In the genomic region with DNA sequence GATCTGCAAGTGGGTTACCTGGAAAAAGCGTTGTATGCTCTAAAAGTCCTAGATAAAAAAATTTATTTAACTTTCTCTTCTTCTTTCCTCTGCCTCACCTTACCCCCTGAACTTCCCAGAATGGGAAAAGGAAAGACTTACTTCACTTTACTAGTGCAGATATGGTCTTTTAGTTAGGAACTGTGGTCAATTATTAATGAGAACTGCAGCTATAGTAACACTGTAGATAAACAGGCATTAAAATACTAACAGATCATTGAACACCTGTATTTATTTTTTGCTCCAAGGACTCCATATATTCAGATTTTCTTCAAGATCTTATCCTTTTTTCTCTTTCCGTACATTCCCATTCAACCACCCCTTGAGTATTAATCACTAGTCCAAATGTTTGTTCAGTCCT, we compare ENCODE assay signal across 34 cellular contexts. TPM values are rescaled to one million over a fixed set of nuclear protein-coding genes. Genes with fewer than 3 reads are reported as not detected.
"Had no signal": no experiment of that assay in that cellular context is flagged by ENCODE, and none has a peak within 500 bp of the region (broad histone marks: within the 10 kb centered on the region; RNA-seq: fewer than 3 reads in every experiment).

No MANE protein-coding gene starts in this region.

- H3K9me3 ChIP-seq: adrenal gland, body of pancreas, gastrocnemius medialis had no signal

- FAIRE-seq: colon had no signal

- H3K4me1 ChIP-seq: adrenal gland had no signal

- DNase-seq: activated CD4-positive, alpha-beta memory T cell treated with anti-CD3 and anti-CD28 coated beads for 36 hours; activated CD4-positive, alpha-beta T cell treated with anti-CD3 and anti-CD28 coated beads for 36 hours; activated CD4-positive, alpha-beta T cell treated with anti-CD3 and anti-CD28 coated beads, Interleukin-2, amount 10 ng/mL, durations not matched to agents 24 days and 14 days; activated CD4-positive, CD25-positive, alpha-beta regulatory T cell; activated CD4-positive, CD25-positive, alpha-beta regulatory T cell treated with anti-CD3 and anti-CD28 coated beads, Interleukin-2, amount 50 U/mL, for 72 hours; activated CD8-positive, alpha-beta memory T cell treated with anti-CD3 and anti-CD28 coated beads, Interleukin-2, amount 10 ng/mL, durations not matched to agents 7 days and 5 days; activated CD8-positive, alpha-beta memory T cell treated with anti-CD3 and anti-CD28 coated beads, Interleukin-2, amount 50 U/mL, for 4 hours; activated CD8-positive, alpha-beta T cell treated with anti-CD3 and anti-CD28 coated beads, Interleukin-2, amount 10 ng/mL, durations not matched to agents 7 days and 5 days; activated effector memory CD4-positive, alpha-beta T cell treated with anti-CD3 and anti-CD28 coated beads, Interleukin-2, amount 50 U/mL, for 16 hours; activated naive CD4-positive, alpha-beta T cell treated with anti-CD3 and anti-CD28 coated beads for 36 hours; activated naive CD8-positive, alpha-beta T cell treated with anti-CD3 and anti-CD28 coated beads for 36 hours; activated naive CD8-positive, alpha-beta T cell treated with anti-CD3 and anti-CD28 coated beads, Interleukin-2, amount 50 U/mL, for 24 hours; activated T-cell treated with anti-CD3 and anti-CD28 coated beads, Interleukin-2, amount 50 U/mL, for 1 hour; activated T-cell treated with anti-CD3 and anti-CD28 coated beads, Interleukin-2, amount 50 U/mL, for 48 hours; adrenal gland; amygdala; aorta; body of pancreas; caudate nucleus; dorsolateral prefrontal cortex; effector memory CD4-positive, alpha-beta T cell; endodermal cell; foreskin fibroblast; gastrocnemius medialis; glutamatergic neuron; T-helper 1 cell; T-helper 17 cell; T1000 had no signal

- H3K36me3 ChIP-seq: adrenal gland, gastrocnemius medialis had no signal

- H3K9me3 Mint-ChIP-seq: activated CD4-positive, alpha-beta memory T cell treated with anti-CD3 and anti-CD28 coated beads for 36 hours; activated CD4-positive, alpha-beta T cell treated with anti-CD3 and anti-CD28 coated beads, Interleukin-2, amount 10 ng/mL, durations not matched to agents 24 days and 14 days; activated naive CD4-positive, alpha-beta T cell treated with anti-CD3 and anti-CD28 coated beads for 36 hours; activated naive CD4-positive, alpha-beta T cell treated with anti-CD3 and anti-CD28 coated beads, Interleukin-2, amount 50 U/mL, for 24 hours; activated naive CD8-positive, alpha-beta T cell treated with anti-CD3 and anti-CD28 coated beads for 36 hours; activated naive CD8-positive, alpha-beta T cell treated with anti-CD3 and anti-CD28 coated beads, Interleukin-2, amount 50 U/mL, for 24 hours; activated T-helper 1 cell treated with anti-CD3 and anti-CD28 coated beads, Interleukin-12 subunit alpha, Interleukin-12 subunit beta, Interleukin-2, Interleukin-4 antibody, amounts not matched to agents 30 ng/mL and 10 ng/mL and 1 ng/mL, durations not matched to agents 14 hours and 24 hours and 36 hours; activated T-helper 2 cell treated with anti-CD3 and anti-CD28 coated beads, Interferon-gamma antibody, Interleukin-2, Interleukin-4, amounts not matched to agents 10 μg/mL and 5 μg/mL and 100 μg/mL, durations not matched to agents 14 hours and 24 hours and 36 hours; endodermal cell; T-helper 2 cell treated with Interferon-gamma antibody and Interleukin-4, amounts not matched to agents 5 μg/mL and 100 μg/mL, for 36 hours had no signal

- H3K36me3 Mint-ChIP-seq: activated CD4-positive, alpha-beta memory T cell treated with anti-CD3 and anti-CD28 coated beads for 36 hours; activated CD8-positive, alpha-beta memory T cell treated with anti-CD3 and anti-CD28 coated beads, Interleukin-2, amount 10 ng/mL, durations not matched to agents 7 days and 5 days; activated naive CD4-positive, alpha-beta T cell treated with anti-CD3 and anti-CD28 coated beads, Interleukin-2, amount 50 U/mL, for 24 hours; activated naive CD8-positive, alpha-beta T cell treated with anti-CD3 and anti-CD28 coated beads for 36 hours had no signal

- H3K4me3 Mint-ChIP-seq: activated CD4-positive, alpha-beta memory T cell treated with anti-CD3 and anti-CD28 coated beads for 36 hours; activated CD4-positive, alpha-beta T cell treated with anti-CD3 and anti-CD28 coated beads for 36 hours; activated CD4-positive, alpha-beta T cell treated with anti-CD3 and anti-CD28 coated beads, Interleukin-2, amount 10 ng/mL, durations not matched to agents 24 days and 14 days; activated CD8-positive, alpha-beta memory T cell treated with anti-CD3 and anti-CD28 coated beads, Interleukin-2, amount 10 ng/mL, durations not matched to agents 7 days and 5 days; activated CD8-positive, alpha-beta T cell treated with anti-CD3 and anti-CD28 coated beads, Interleukin-2, amount 10 ng/mL, durations not matched to agents 7 days and 5 days; activated naive CD4-positive, alpha-beta T cell treated with anti-CD3 and anti-CD28 coated beads for 36 hours; activated naive CD4-positive, alpha-beta T cell treated with anti-CD3 and anti-CD28 coated beads, Interleukin-2, amount 50 U/mL, for 24 hours; activated naive CD8-positive, alpha-beta T cell treated with anti-CD3 and anti-CD28 coated beads for 36 hours; activated naive CD8-positive, alpha-beta T cell treated with anti-CD3 and anti-CD28 coated beads, Interleukin-2, amount 50 U/mL, for 24 hours; activated T-helper 1 cell treated with anti-CD3 and anti-CD28 coated beads, Interleukin-12 subunit alpha, Interleukin-12 subunit beta, Interleukin-2, Interleukin-4 antibody, amounts not matched to agents 30 ng/mL and 10 ng/mL and 1 ng/mL, durations not matched to agents 14 hours and 24 hours and 36 hours; endodermal cell; T-helper 17 cell; T-helper 2 cell treated with Interferon-gamma antibody and Interleukin-4, amounts not matched to agents 5 μg/mL and 100 μg/mL, for 36 hours had no signal

- H3K27ac Mint-ChIP-seq: activated CD4-positive, alpha-beta memory T cell treated with anti-CD3 and anti-CD28 coated beads for 36 hours; activated CD4-positive, alpha-beta T cell treated with anti-CD3 and anti-CD28 coated beads for 36 hours; activated CD4-positive, alpha-beta T cell treated with anti-CD3 and anti-CD28 coated beads, Interleukin-2, amount 10 ng/mL, durations not matched to agents 24 days and 14 days; activated CD8-positive, alpha-beta memory T cell treated with anti-CD3 and anti-CD28 coated beads, Interleukin-2, amount 10 ng/mL, durations not matched to agents 7 days and 5 days; activated CD8-positive, alpha-beta T cell treated with anti-CD3 and anti-CD28 coated beads, Interleukin-2, amount 10 ng/mL, durations not matched to agents 7 days and 5 days; activated naive CD4-positive, alpha-beta T cell treated with anti-CD3 and anti-CD28 coated beads for 36 hours; activated naive CD4-positive, alpha-beta T cell treated with anti-CD3 and anti-CD28 coated beads, Interleukin-2, amount 50 U/mL, for 24 hours; activated naive CD8-positive, alpha-beta T cell treated with anti-CD3 and anti-CD28 coated beads for 36 hours; activated naive CD8-positive, alpha-beta T cell treated with anti-CD3 and anti-CD28 coated beads, Interleukin-2, amount 50 U/mL, for 24 hours; activated T-helper 1 cell treated with anti-CD3 and anti-CD28 coated beads, Interleukin-12 subunit alpha, Interleukin-12 subunit beta, Interleukin-2, Interleukin-4 antibody, amounts not matched to agents 30 ng/mL and 10 ng/mL and 1 ng/mL, durations not matched to agents 14 hours and 24 hours and 36 hours; activated T-helper 2 cell treated with anti-CD3 and anti-CD28 coated beads, Interferon-gamma antibody, Interleukin-2, Interleukin-4, amounts not matched to agents 10 μg/mL and 5 μg/mL and 100 μg/mL, durations not matched to agents 14 hours and 24 hours and 36 hours; endodermal cell; T-helper 17 cell; T-helper 2 cell treated with Interferon-gamma antibody and Interleukin-4, amounts not matched to agents 5 μg/mL and 100 μg/mL, for 36 hours had no signal

- H3K4me1 Mint-ChIP-seq: activated CD4-positive, alpha-beta T cell treated with anti-CD3 and anti-CD28 coated beads, Interleukin-2, amount 10 ng/mL, durations not matched to agents 24 days and 14 days; activated naive CD4-positive, alpha-beta T cell treated with anti-CD3 and anti-CD28 coated beads, Interleukin-2, amount 50 U/mL, for 24 hours; activated naive CD8-positive, alpha-beta T cell treated with anti-CD3 and anti-CD28 coated beads, Interleukin-2, amount 50 U/mL, for 24 hours; T-helper 17 cell had no signal

- H3K4me3 ChIP-seq: adrenal gland, body of pancreas, dorsolateral prefrontal cortex, gastrocnemius medialis had no signal

- H3K27ac ChIP-seq: body of pancreas, gastrocnemius medialis had no signal

- ATAC-seq: activated CD4-positive, alpha-beta T cell treated with anti-CD3 and anti-CD28 coated beads for 36 hours; activated CD8-positive, alpha-beta memory T cell treated with anti-CD3 and anti-CD28 coated beads, Interleukin-2, amount 10 ng/mL, durations not matched to agents 7 days and 5 days; activated CD8-positive, alpha-beta T cell treated with anti-CD3 and anti-CD28 coated beads, Interleukin-2, amount 10 ng/mL, durations not matched to agents 7 days and 5 days; activated naive CD8-positive, alpha-beta T cell treated with anti-CD3 and anti-CD28 coated beads, Interleukin-2, amount 50 U/mL, for 24 hours; body of pancreas; esophagus mucosa; gastrocnemius medialis; T-helper 17 cell had no signal

- H3K27me3 ChIP-seq: gastrocnemius medialis had no signal

RNA-seq across cellular contexts. Expression of a gene that starts 4.4 kb away (rescaled TPM):
- total RNA-seq: activated CD4-positive, alpha-beta memory T cell treated with anti-CD3 and anti-CD28 coated beads for 36 hours; activated CD4-positive, alpha-beta T cell treated with anti-CD3 and anti-CD28 coated beads for 36 hours; activated CD4-positive, alpha-beta T cell treated with anti-CD3 and anti-CD28 coated beads, Interleukin-2, amount 10 ng/mL, durations not matched to agents 24 days and 14 days; activated CD8-positive, alpha-beta T cell treated with anti-CD3 and anti-CD28 coated beads, Interleukin-2, amount 10 ng/mL, durations not matched to agents 7 days and 5 days; activated naive CD4-positive, alpha-beta T cell treated with anti-CD3 and anti-CD28 coated beads for 36 hours; activated naive CD8-positive, alpha-beta T cell treated with anti-CD3 and anti-CD28 coated beads for 36 hours; activated T-helper 1 cell treated with anti-CD3 and anti-CD28 coated beads, Interleukin-12 subunit alpha, Interleukin-12 subunit beta, Interleukin-2, Interleukin-4 antibody, amounts not matched to agents 30 ng/mL and 10 ng/mL and 1 ng/mL, durations not matched to agents 14 hours and 24 hours and 36 hours; activated T-helper 2 cell treated with anti-CD3 and anti-CD28 coated beads, Interferon-gamma antibody, Interleukin-2, Interleukin-4, amounts not matched to agents 10 μg/mL and 5 μg/mL and 100 μg/mL, durations not matched to agents 14 hours and 24 hours and 36 hours had no signal

RNA-seq across cellular contexts. Expression of a gene that starts 52.6 kb away (rescaled TPM):
- total RNA-seq: activated naive CD4-positive, alpha-beta T cell treated with anti-CD3 and anti-CD28 coated beads for 36 hours; activated T-helper 1 cell treated with anti-CD3 and anti-CD28 coated beads, Interleukin-12 subunit alpha, Interleukin-12 subunit beta, Interleukin-2, Interleukin-4 antibody, amounts not matched to agents 30 ng/mL and 10 ng/mL and 1 ng/mL, durations not matched to agents 14 hours and 24 hours and 36 hours had no signal
